Comparison of ENCODE assay signal across 28 cellular contexts in genomic region chr4:106987314-106987713, GRCh38.
"Had no signal": no experiment of that assay in that cellular context is flagged by ENCODE, and none has a peak within 500 bp of the region (broad histone marks: within the 10 kb centered on the region; RNA-seq: fewer than 3 reads in every experiment).

No MANE protein-coding gene starts in this region.

- DNase-seq: activated CD4-positive, alpha-beta T cell treated with anti-CD3 and anti-CD28 coated beads, Interleukin-2, amount 10 ng/mL, durations not matched to agents 24 days and 14 days; activated CD4-positive, alpha-beta T cell treated with anti-CD3 and anti-CD28 coated beads, Interleukin-2, amount 50 U/mL, for 4 hours; activated CD8-positive, alpha-beta T cell treated with anti-CD3 and anti-CD28 coated beads for 36 hours; activated effector memory CD4-positive, alpha-beta T cell treated with anti-CD3 and anti-CD28 coated beads, Interleukin-2, amount 50 U/mL, for 16 hours; activated naive CD4-positive, alpha-beta T cell; activated naive CD4-positive, alpha-beta T cell treated with anti-CD3 and anti-CD28 coated beads, Interleukin-2, amount 50 U/mL, for 16 hours; activated naive CD8-positive, alpha-beta T cell treated with anti-CD3 and anti-CD28 coated beads for 36 hours; activated T-cell treated with anti-CD3 and anti-CD28 coated beads, Interleukin-2, amount 50 U/mL, for 1 hour; activated T-cell treated with anti-CD3 and anti-CD28 coated beads, Interleukin-2, amount 50 U/mL, for 72 hours; amniotic stem cell; aorta; brain microvascular endothelial cell; NCI-H146; NCI-H187; NCI-H226; NCI-H446 treated with DMSO at 0.1 percent for 48 hours; NCI-H524 treated with DMSO at 0.1 percent for 48 hours; NCI-H748 treated with DMSO at 0.1 percent for 48 hours; NK-92 treated with Interleukin-12 subunit alpha and Interleukin-12 subunit beta, amount 100 ng/mL, for 24 hours; PC-3; Peyer's patch; RPMI8226; SHP77 treated with DMSO at 0.1 percent for 48 hours; T1000 had no signal

- H3K36me3 ChIP-seq: brain microvascular endothelial cell, cardiac muscle cell, Peyer's patch, SJSA1 had no signal

- H3K4me3 ChIP-seq: cardiac muscle cell, Peyer's patch, SJSA1 had no signal

- H3K9ac ChIP-seq: KMS-11 had no signal

- H3K27ac ChIP-seq: brain microvascular endothelial cell, cardiac muscle cell, KMS-11, Peyer's patch, SJSA1 had no signal

- H3K4me1 ChIP-seq: Peyer's patch, SJSA1 had no signal

- H3K9me3 ChIP-seq: Peyer's patch, SJSA1 had no signal

- H3K27me3 ChIP-seq: brain microvascular endothelial cell, cardiac muscle cell, Peyer's patch, SJSA1 had no signal

- H3K4me2 ChIP-seq: KMS-11 had no signal

- ATAC-seq: activated CD8-positive, alpha-beta T cell treated with anti-CD3 and anti-CD28 coated beads for 36 hours; activated T-cell treated with anti-CD3 and anti-CD28 coated beads, Interleukin-2, amount 50 U/mL, for 72 hours; activated T-helper 17 cell treated with anti-CD3 and anti-CD28 coated beads, Interleukin-2, amount 50 U/mL, for 72 hours; PC-3 had no signal
